ENCODE assay signal across 8 cellular contexts in genomic region chr2:127106998-127107621, GRCh38. TPM values are rescaled to one million over a fixed set of nuclear protein-coding genes. Genes with fewer than 3 reads are reported as not detected.
DNase-seq lines count a peak whose midpoint lies in the region; ATAC-seq and TF ChIP-seq lines count a peak whose summit lies in the region.

A gene with protein sequence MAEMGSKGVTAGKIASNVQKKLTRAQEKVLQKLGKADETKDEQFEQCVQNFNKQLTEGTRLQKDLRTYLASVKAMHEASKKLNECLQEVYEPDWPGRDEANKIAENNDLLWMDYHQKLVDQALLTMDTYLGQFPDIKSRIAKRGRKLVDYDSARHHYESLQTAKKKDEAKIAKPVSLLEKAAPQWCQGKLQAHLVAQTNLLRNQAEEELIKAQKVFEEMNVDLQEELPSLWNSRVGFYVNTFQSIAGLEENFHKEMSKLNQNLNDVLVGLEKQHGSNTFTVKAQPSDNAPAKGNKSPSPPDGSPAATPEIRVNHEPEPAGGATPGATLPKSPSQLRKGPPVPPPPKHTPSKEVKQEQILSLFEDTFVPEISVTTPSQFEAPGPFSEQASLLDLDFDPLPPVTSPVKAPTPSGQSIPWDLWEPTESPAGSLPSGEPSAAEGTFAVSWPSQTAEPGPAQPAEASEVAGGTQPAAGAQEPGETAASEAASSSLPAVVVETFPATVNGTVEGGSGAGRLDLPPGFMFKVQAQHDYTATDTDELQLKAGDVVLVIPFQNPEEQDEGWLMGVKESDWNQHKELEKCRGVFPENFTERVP (minus strand): TSS chr2:127107154. CDS start chr2:127106943, 211 bp downstream.

- TF ChIP-seq CTCF in Calu3 (IDR thresholded peaks at IDR 0.05; ENCODE audit: unreplicated experiment) (no peak), RWPE1 (conservative IDR thresholded peaks at IDR 0.05; ENCODE audit: low read depth) (no peak), nephron progenitor cell (IDR thresholded peaks at IDR 0.05) (no peak)

- H3K27me3 Mint-ChIP-seq in Calu3 (ENCODE audit: unreplicated experiment) (no peaks in the 10 kb centered on the region), nephron progenitor cell (ENCODE audit: low read depth, poor library complexity) (peaks cover 7% of the 10 kb centered on the region)
- peaks cover 6% of the 10 kb centered on the region for H3K27me3 Mint-ChIP-seq in stimulated activated naive CD8-positive, alpha-beta T cell treated with anti-CD3 and anti-CD28 coated beads, Interleukin-15, Interleukin-2, amounts not matched to agents 100 ng/mL and 50 ng/mL, for 24 hours

- ATAC-seq in GM21390 (IDR thresholded peaks at IDR 0.05; ENCODE audit: unreplicated experiment), result peak; percentile 88

- H3K9me3 Mint-ChIP-seq in Calu3 (ENCODE audit: low read depth, unreplicated experiment), result no peaks in the 10 kb centered on the region
- H3K9me3 Mint-ChIP-seq in nephron progenitor cell, result no peaks in the 10 kb centered on the region
- H3K9me3 Mint-ChIP-seq in stimulated activated naive CD8-positive, alpha-beta T cell treated with anti-CD3 and anti-CD28 coated beads, Interleukin-15, Interleukin-2, amounts not matched to agents 100 ng/mL and 50 ng/mL, for 24 hours, result no peaks in the 10 kb centered on the region

- H3K36me3 Mint-ChIP-seq in Calu3 (ENCODE audit: insufficient read depth, unreplicated experiment), result peaks cover 34% of the 10 kb centered on the region
- H3K36me3 Mint-ChIP-seq in nephron progenitor cell (ENCODE audit: low read depth), result peaks cover 5% of the 10 kb centered on the region
- H3K36me3 Mint-ChIP-seq in stimulated activated naive CD8-positive, alpha-beta T cell treated with anti-CD3 and anti-CD28 coated beads, Interleukin-15, Interleukin-2, amounts not matched to agents 100 ng/mL and 50 ng/mL, for 24 hours (ENCODE audit: low read depth), result no peaks in the 10 kb centered on the region

- peak; percentile 94 for DNase-seq in Calu3
- DNase-seq in HT1080 (ENCODE audit: low read depth), result peak; percentile 92
- DNase-seq in RWPE1 (ENCODE audit: low spot score), result peak; percentile 95
- DNase-seq in activated gamma-delta T cell (lab: John Stamatoyannopoulos, UW), result peak; percentile 63
- peak; percentile 68 for DNase-seq in fibroblast of the conjunctiva (ENCODE audit: low read depth)
- peak; percentile 93 for DNase-seq in nephron progenitor cell

- CTCF ChIA-PET in Calu3 (lab: Charles Lee), result interaction anchor here (0.6 to 0.8 kb wide), 2 partner anchors 90 to 589 kb away, joined by 3 to 5 read pairs; no protein-coding TSS in a partner anchor
- CTCF ChIA-PET in RWPE1 (lab: Yijun Ruan, JAX), result interaction anchor here (0.6 kb wide), 1 partner anchor 149 kb away, joined by 4 read pairs; no protein-coding TSS in a partner anchor

- peak within 1 kb of the TSS; percentile 86 for H3K27ac ChIP-seq in RWPE1

- peak within 1 kb of the TSS; percentile 87 for H3K4me3 Mint-ChIP-seq in Calu3 (ENCODE audit: low read depth, unreplicated experiment)
- peak within 1 kb of the TSS; percentile 89 for H3K4me3 Mint-ChIP-seq in nephron progenitor cell
- H3K4me3 Mint-ChIP-seq in stimulated activated naive CD8-positive, alpha-beta T cell treated with anti-CD3 and anti-CD28 coated beads, Interleukin-15, Interleukin-2, amounts not matched to agents 100 ng/mL and 50 ng/mL, for 24 hours, result peak within 1 kb of the TSS; percentile 80

- POLR2A ChIA-PET in RWPE1 (lab: Yijun Ruan, JAX; ENCODE audit: low non-redundant PET), result interaction anchor here (0.6 kb wide), 1 partner anchor 1194 kb away, joined by 6 read pairs; no protein-coding TSS in a partner anchor

- peaks cover 39% of the 10 kb centered on the region for H3K4me1 Mint-ChIP-seq in Calu3 (ENCODE audit: low read depth, unreplicated experiment)
- peaks cover 52% of the 10 kb centered on the region for H3K4me1 Mint-ChIP-seq in nephron progenitor cell
- H3K4me1 Mint-ChIP-seq in stimulated activated naive CD8-positive, alpha-beta T cell treated with anti-CD3 and anti-CD28 coated beads, Interleukin-15, Interleukin-2, amounts not matched to agents 100 ng/mL and 50 ng/mL, for 24 hours (ENCODE audit: low read depth), result peaks cover 5% of the 10 kb centered on the region

- no TSS peak for BruUV-seq in Calu3 (replicated peaks; lab: Mats Ljungman, UMichigan)

- H3K27ac Mint-ChIP-seq in Calu3 (ENCODE audit: unreplicated experiment) (peak within 1 kb of the TSS; percentile 86), nephron progenitor cell (no peak within 1 kb of the TSS)
- no peak within 1 kb of the TSS for H3K27ac Mint-ChIP-seq in stimulated activated naive CD8-positive, alpha-beta T cell treated with anti-CD3 and anti-CD28 coated beads, Interleukin-15, Interleukin-2, amounts not matched to agents 100 ng/mL and 50 ng/mL, for 24 hours

- intact Hi-C loops in Calu3 (cut with micrococcal nuclease; ENCODE audit: unreplicated experiment), result loop anchor here (10.0 kb wide), 1 partner anchor 58 kb away; no protein-coding TSS in a partner anchor

RNA-seq across cellular contexts. Expression of the gene that starts here (rescaled TPM):
- total RNA-seq in Calu3 (2022), result 52.8 and 54.7 TPM in 2 replicates
- total RNA-seq in HT1080 (2014; rRNA removed; shearing (Covaris generic)), result 68.0 and 68.8 TPM in 2 replicates
- polyA plus RNA-seq in HT1080 (2015; cell fraction: cytosol; rRNA removed), result 47.8 and 48.5 TPM in 2 replicates
- 36.4 and 40.8 TPM in 2 replicates for polyA plus RNA-seq in HT1080 (2015; cell fraction: nucleus; rRNA removed)

Comparison
In these comparisons a context has a peak if more than half of its experiments do, and no peak if none do; other contexts are left out.
1. Peak in every context shown above with its lines: DNase-seq, ATAC-seq and H3K27ac ChIP-seq.